In genomic region chr20:38423541-38423940, GRCh38 we compare ENCODE assay signal across 16 cellular contexts. TPM values are rescaled to one million over a fixed set of nuclear protein-coding genes. Genes with fewer than 3 reads are reported as not detected.
A peak's percentile ranks its signal among the peaks of the same experiment; 100 is the strongest.
DNase-seq lines count a peak whose midpoint lies in the region; ATAC-seq, FAIRE-seq and TF ChIP-seq lines count a peak whose summit lies in the region.
"Had no signal": no experiment of that assay in that cellular context is flagged by ENCODE, and none has a peak within 500 bp of the region (broad histone marks: within the 10 kb centered on the region; RNA-seq: fewer than 3 reads in every experiment).

No MANE protein-coding gene starts in this region.

- intact Hi-C loops in activated naive CD4-positive, alpha-beta T cell treated with anti-CD3 and anti-CD28 coated beads for 36 hours (cut with micrococcal nuclease): no loop called here
- intact Hi-C loops in K562 (cut with micrococcal nuclease): no loop called here

- TF ChIP-seq EP300 in K562 (IDR thresholded peaks at IDR 0.05; ENCODE audit: low read length): no peak

- ATAC-seq in K562 (no peak), GM21447 (IDR thresholded peaks at IDR 0.05; ENCODE audit: unreplicated experiment) (no peak)
- no peak for ATAC-seq in stimulated activated naive B cell treated with anti-CD40 and anti-IgM and Interleukin-4, amounts not matched to agents 10 μg/mL and 1 μg/mL and 100 μg/mL, for 72 hours (replicated peaks)
- ATAC-seq: PC-3 had no signal

- peak overlapping the region; percentile 61 for H3K4me2 ChIP-seq in Karpas-422 (ENCODE audit: low read depth, low read length, poor library complexity, severe bottlenecking)
- no peak overlapping the region for H3K4me2 ChIP-seq in K562 (ENCODE audit: insufficient read depth, low read length)

- no peak for FAIRE-seq in K562 (lab: Jason Lieb, UNC)

- no peaks in the 10 kb centered on the region for H3K27me3 Mint-ChIP-seq in activated naive CD4-positive, alpha-beta T cell treated with anti-CD3 and anti-CD28 coated beads for 36 hours (ENCODE audit: low read depth)
- H3K27me3 Mint-ChIP-seq in stimulated activated naive B cell treated with anti-CD40 and anti-IgM and Interleukin-4, amounts not matched to agents 10 μg/mL and 1 μg/mL and 100 μg/mL, for 72 hours: no peaks in the 10 kb centered on the region

- H3K27me3 ChIP-seq in Karpas-422 (ENCODE audit: low read length) (no peaks in the 10 kb centered on the region), K562 (ENCODE audit: control insufficient read depth in 2 of 2, insufficient read depth in 2 of 2, low read length in 2 of 2) (no peaks in the 10 kb centered on the region)

- CTCF ChIA-PET in activated naive CD4-positive, alpha-beta T cell treated with anti-CD3 and anti-CD28 coated beads for 36 hours (lab: Charles Lee): no interaction called here
- CTCF ChIA-PET in K562 (lab: Yijun Ruan, JAX; ENCODE audit: low intra/inter-chr PET ratio): no interaction called here

- no peak for TF ChIP-seq CTCF in K562 (IDR thresholded peaks at IDR 0.05 in 2 of 3, conservative IDR thresholded peaks at IDR 0.05 in 1 of 3; ENCODE audit: insufficient read depth in 2 of 3, low read depth in 1 of 3, low read length in 3 of 3)

- H3K36me3 ChIP-seq in Karpas-422 (ENCODE audit: insufficient read depth, low read length) (peaks cover 89% of the 10 kb centered on the region), K562 (ENCODE audit: control insufficient read depth, insufficient read depth, low read length) (peaks cover 100% of the 10 kb centered on the region)

- peak overlapping the region; percentile 94 for H3K27ac ChIP-seq in Karpas-422 (ENCODE audit: low read length)
- no peak overlapping the region for H3K27ac ChIP-seq in K562 (ENCODE audit: extremely low read depth, low read depth, low read length)
- H3K27ac ChIP-seq: C4-2B had no signal

- peak overlapping the region; percentile 31 for H3K4me3 ChIP-seq in Karpas-422 (ENCODE audit: low read length)
- H3K4me3 ChIP-seq in K562: no peak overlapping the region

- H3K36me3 Mint-ChIP-seq in activated naive CD4-positive, alpha-beta T cell treated with anti-CD3 and anti-CD28 coated beads for 36 hours (ENCODE audit: low read depth): peaks cover 80% of the 10 kb centered on the region
- H3K36me3 Mint-ChIP-seq in stimulated activated naive B cell treated with anti-CD40 and anti-IgM and Interleukin-4, amounts not matched to agents 10 μg/mL and 1 μg/mL and 100 μg/mL, for 72 hours: peaks cover 68 to 81% of the 10 kb centered on the region in 2 donors

- no peaks in the 10 kb centered on the region for H3K9me2 ChIP-seq in Karpas-422 (replicated peaks; ENCODE audit: insufficient read depth, low read length)

- peaks cover 9% of the 10 kb centered on the region for H3K9me1 ChIP-seq in K562 (ENCODE audit: control insufficient read depth, insufficient read depth, low read length)

- H2AFZ ChIP-seq in Karpas-422 (ENCODE audit: low read length) (no peak overlapping the region), K562 (ENCODE audit: low read depth, low read length) (no peak overlapping the region)

- peak overlapping the region; percentile 22 for H3K27ac Mint-ChIP-seq in activated naive CD4-positive, alpha-beta T cell treated with anti-CD3 and anti-CD28 coated beads for 36 hours
- peak overlapping the region; percentile 14 for H3K27ac Mint-ChIP-seq in stimulated activated naive B cell treated with anti-CD40 and anti-IgM and Interleukin-4, amounts not matched to agents 10 μg/mL and 1 μg/mL and 100 μg/mL, for 72 hours

- no TSS peak for BruUV-seq in K562 (replicated peaks; lab: Mats Ljungman, UMichigan)

- TF ChIP-seq RAD21 in K562 (CRISPR knock-in tag; conservative IDR thresholded peaks at IDR 0.05 in 1 of 2, IDR thresholded peaks at IDR 0.05 in 1 of 2): no peak

- POLR2A ChIA-PET in K562 (lab: Yijun Ruan, JAX): interaction anchor here (0.6 to 4.9 kb wide), 3 partner anchors 11 to 394 kb away, joined by 3 to 41 read pairs (median 3); partner anchors contain the start of gene SNHG17

- no peak for DNase-seq in activated naive CD4-positive, alpha-beta T cell treated with anti-CD3 and anti-CD28 coated beads for 36 hours
- DNase-seq in activated naive CD4-positive, alpha-beta T cell treated with Interleukin-2 at 50 U/mL for 16 hours: no peak
- peak; percentile 62 for DNase-seq in Karpas-422
- peak in 1 of 4 experiments; percentile 12 for DNase-seq in K562 (ENCODE audit: extremely low read depth in 1 of 4, low spot score in 3 of 4)
- DNase-seq in stimulated activated naive B cell treated with anti-CD40 and anti-IgM and Interleukin-4, amounts not matched to agents 10 μg/mL and 1 μg/mL and 100 μg/mL, for 72 hours: no peak
- DNase-seq in SK-N-DZ (ENCODE audit: low spot score): no peak
- DNase-seq: H7, Kasumi-1, MM.1S, NCI-H1092 treated with DMSO at 0.1 percent for 48 hours, NCI-H1694, NCI-H510A treated with DMSO at 0.1 percent for 48 hours, NCI-H82, PC-3 had no signal

- no peak overlapping the region for H3K4me3 Mint-ChIP-seq in activated naive CD4-positive, alpha-beta T cell treated with anti-CD3 and anti-CD28 coated beads for 36 hours
- no peak overlapping the region for H3K4me3 Mint-ChIP-seq in stimulated activated naive B cell treated with anti-CD40 and anti-IgM and Interleukin-4, amounts not matched to agents 10 μg/mL and 1 μg/mL and 100 μg/mL, for 72 hours

- H3K4me1 ChIP-seq in Karpas-422 (ENCODE audit: low read length) (peaks cover 70% of the 10 kb centered on the region), K562 (replicated peaks in 1 of 2; ENCODE audit: control insufficient read depth in 2 of 2, insufficient read depth in 2 of 2, low read length in 2 of 2) (no peaks in the 10 kb centered on the region; a peak in 2 of 5 replicates)

- H3K79me2 ChIP-seq in Karpas-422 (ENCODE audit: low read length) (peaks cover 49% of the 10 kb centered on the region), K562 (ENCODE audit: control insufficient read depth, insufficient read depth, low read length) (peaks cover 50% of the 10 kb centered on the region)

- peak overlapping the region; percentile 32; the same call in 1 of the 2 replicates for H3K9ac ChIP-seq in Karpas-422 (ENCODE audit: low read length)
- H3K9ac ChIP-seq in K562 (ENCODE audit: insufficient read depth in 1 of 2, low read depth in 2 of 2, low read length in 2 of 2): no peak overlapping the region

- H3K9me3 ChIP-seq in Karpas-422 (ENCODE audit: low read length) (no peaks in the 10 kb centered on the region), K562 (replicated peaks; ENCODE audit: control insufficient read depth, insufficient read depth, low read depth, low read length) (no peaks in the 10 kb centered on the region)

- H3K9me3 Mint-ChIP-seq in activated naive CD4-positive, alpha-beta T cell treated with anti-CD3 and anti-CD28 coated beads for 36 hours: no peaks in the 10 kb centered on the region
- no peaks in the 10 kb centered on the region for H3K9me3 Mint-ChIP-seq in stimulated activated naive B cell treated with anti-CD40 and anti-IgM and Interleukin-4, amounts not matched to agents 10 μg/mL and 1 μg/mL and 100 μg/mL, for 72 hours

- H3K4me1 Mint-ChIP-seq in activated naive CD4-positive, alpha-beta T cell treated with anti-CD3 and anti-CD28 coated beads for 36 hours (ENCODE audit: low read depth): peaks cover 34% of the 10 kb centered on the region
- peaks cover 31 to 45% of the 10 kb centered on the region in 2 donors for H3K4me1 Mint-ChIP-seq in stimulated activated naive B cell treated with anti-CD40 and anti-IgM and Interleukin-4, amounts not matched to agents 10 μg/mL and 1 μg/mL and 100 μg/mL, for 72 hours

- H4K20me1 ChIP-seq in Karpas-422 (ENCODE audit: insufficient read depth, low read depth, low read length) (peaks cover 71% of the 10 kb centered on the region), K562 (replicated peaks; ENCODE audit: control insufficient read depth, insufficient read depth, low read length) (peaks cover 80% of the 10 kb centered on the region)

- in situ Hi-C loops in K562 (cut with MboI): no loop called here

- peak; percentile 22; the same call in 1 of the 2 replicates for TF ChIP-seq POLR2A in K562 (conservative IDR thresholded peaks at IDR 0.05)

- WGBS in K562 (ENCODE audit: insufficient coverage, low coverage, missing lambda C conversion rate): 71% methylated on average over 4 of the region's 4 CpGs

RNA-seq across cellular contexts. Expression of gene SNHG17, which starts 11.6 kb away (rescaled TPM):
- 10 to 100 TPM; 69.1 to 72.9 TPM for total RNA-seq in activated naive CD4-positive, alpha-beta T cell treated with anti-CD3 and anti-CD28 coated beads for 36 hours
- 27.3 and 36.4 TPM in 2 replicates for total RNA-seq in Karpas-422 (2014; rRNA removed; shearing (Covaris generic); ENCODE audit: low replicate concordance)
- total RNA-seq in K562 (2011; cell fraction: chromatin; rRNA removed; ENCODE audit: low replicate concordance): 199 and 404 TPM in 2 replicates
- total RNA-seq in K562 (2011; cell fraction: nucleolus; rRNA removed): 262 and 289 TPM in 2 replicates
- 279 and 385 TPM in 2 replicates for total RNA-seq in K562 (2011; cell fraction: nucleoplasm; rRNA removed)
- total RNA-seq in K562 (2014; rRNA removed) (57.7 and 72.7 TPM in 2 replicates), K562 (2014; rRNA removed; fragmentation: Illumina TruSeq; extraction: Trizol) (66.3 and 73.6 TPM in 2 replicates), K562 (2015; rRNA removed; fragmentation: Illumina TruSeq; extraction: Trizol) (69.9 and 74.3 TPM in 2 replicates), K562 (2021) (106 and 112 TPM in 2 replicates)
- polyA plus RNA-seq in K562 (2011; rRNA removed) (38.8 and 50.3 TPM in 2 replicates), K562 (2014; fragmentation: Illumina TruSeq; extraction: Trizol) (32.6 and 39.0 TPM in 2 replicates), K562 (2014; fragmentation: Nextera tagmentation; extraction: Ambion mirVana) (10 to 100 TPM; 29.8 to 35.9 TPM), K562 (2014; rRNA removed) (72.2 and 73.2 TPM in 2 replicates)
- 46.3 and 48.3 TPM in 2 replicates for polyA plus RNA-seq in K562 (2011; cell fraction: cytosol; rRNA removed)
- 168 and 245 TPM in 2 replicates for polyA plus RNA-seq in K562 (2011; cell fraction: nucleus; rRNA removed)
- 55.7 and 78.9 TPM in 2 replicates for polyA plus RNA-seq in K562 (2012)
- 318 and 400 TPM in 2 replicates for polyA minus RNA-seq in K562 (2011; rRNA and poly(A)+ RNA removed)
- 171 and 228 TPM in 2 replicates for polyA minus RNA-seq in K562 (2011; cell fraction: cytosol; rRNA and poly(A)+ RNA removed)
- 155 and 182 TPM in 2 replicates for polyA minus RNA-seq in K562 (2011; cell fraction: nucleus; rRNA and poly(A)+ RNA removed)
- 27.5 and 28.0 TPM in 2 replicates for polyA plus RNA-seq in SK-N-DZ (2014; cell fraction: cytosol; rRNA removed)
- polyA plus RNA-seq in SK-N-DZ (2014; cell fraction: nucleus; rRNA removed): 61.3 and 159 TPM in 2 replicates

RNA-seq across cellular contexts. Expression of gene RALGAPB, which starts 49.1 kb away (rescaled TPM):
- 10 to 100 TPM; 22.1 to 24.0 TPM for total RNA-seq in activated naive CD4-positive, alpha-beta T cell treated with anti-CD3 and anti-CD28 coated beads for 36 hours
- 27.2 and 58.6 TPM in 2 replicates for total RNA-seq in Karpas-422 (2014; rRNA removed; shearing (Covaris generic); ENCODE audit: low replicate concordance)
- 43.1 and 99.4 TPM in 2 replicates for total RNA-seq in K562 (2011; cell fraction: chromatin; rRNA removed; ENCODE audit: low replicate concordance)
- total RNA-seq in K562 (2011; cell fraction: nucleolus; rRNA removed): 19.2 and 27.8 TPM in 2 replicates
- 47.1 and 72.9 TPM in 2 replicates for total RNA-seq in K562 (2011; cell fraction: nucleoplasm; rRNA removed)
- total RNA-seq in K562 (2014; rRNA removed) (11.6 and 14.7 TPM in 2 replicates), K562 (2014; rRNA removed; fragmentation: Illumina TruSeq; extraction: Trizol) (18.5 and 21.2 TPM in 2 replicates), K562 (2015; rRNA removed; fragmentation: Illumina TruSeq; extraction: Trizol) (17.7 and 18.6 TPM in 2 replicates), K562 (2021) (21.7 and 23.8 TPM in 2 replicates)
- polyA plus RNA-seq in K562 (2011; rRNA removed) (12.5 and 13.6 TPM in 2 replicates), K562 (2014; fragmentation: Illumina TruSeq; extraction: Trizol) (21.1 and 25.6 TPM in 2 replicates), K562 (2014; fragmentation: Nextera tagmentation; extraction: Ambion mirVana) (1 to 10 TPM; 4.3 to 6.0 TPM), K562 (2014; rRNA removed) (11.3 and 11.7 TPM in 2 replicates)
- polyA plus RNA-seq in K562 (2011; cell fraction: cytosol; rRNA removed): 5.0 and 7.1 TPM in 2 replicates
- 29.2 and 35.6 TPM in 2 replicates for polyA plus RNA-seq in K562 (2011; cell fraction: nucleus; rRNA removed)
- polyA plus RNA-seq in K562 (2012): 14.6 and 16.4 TPM in 2 replicates
- 33.0 and 33.6 TPM in 2 replicates for polyA minus RNA-seq in K562 (2011; rRNA and poly(A)+ RNA removed)
- 14.9 and 19.5 TPM in 2 replicates for polyA minus RNA-seq in K562 (2011; cell fraction: cytosol; rRNA and poly(A)+ RNA removed)
- 28.1 and 41.1 TPM in 2 replicates for polyA minus RNA-seq in K562 (2011; cell fraction: nucleus; rRNA and poly(A)+ RNA removed)
- 22.9 and 27.5 TPM in 2 replicates for polyA plus RNA-seq in SK-N-DZ (2014; cell fraction: cytosol; rRNA removed)
- 52.5 and 63.1 TPM in 2 replicates for polyA plus RNA-seq in SK-N-DZ (2014; cell fraction: nucleus; rRNA removed)
